10 cellular contexts compared by ENCODE assay signal in genomic region chr22:23389271-23390071, GRCh38.
"Had no signal": no experiment of that assay in that cellular context is flagged by ENCODE, and none has a peak within 500 bp of the region (broad histone marks: within the 10 kb centered on the region; RNA-seq: fewer than 3 reads in every experiment).

No MANE protein-coding gene starts in this region.

- H3K4me1 Mint-ChIP-seq: stimulated activated effector memory CD8-positive, alpha-beta T cell treated with anti-CD3 and anti-CD28 coated beads, Interleukin-12 subunit alpha, Interleukin-12 subunit beta, amount 100 ng/mL, for 72 hours had no signal

- DNase-seq: activated effector memory CD4-positive, alpha-beta T cell treated with Interleukin-2 at 50 U/mL for 16 hours; activated T-cell treated with anti-CD3 and anti-CD28 coated beads, Interleukin-2, amount 50 U/mL, for 1 hour; brain microvascular endothelial cell; dermis blood vessel endothelial cell; retina; thyroid gland; uterus had no signal

- H3K27ac Mint-ChIP-seq: activated naive CD8-positive, alpha-beta T cell; stimulated activated effector memory CD8-positive, alpha-beta T cell treated with anti-CD3 and anti-CD28 coated beads, Interleukin-12 subunit alpha, Interleukin-12 subunit beta, amount 100 ng/mL, for 72 hours had no signal

- H3K9me3 Mint-ChIP-seq: stimulated activated effector memory CD8-positive, alpha-beta T cell treated with anti-CD3 and anti-CD28 coated beads, Interleukin-12 subunit alpha, Interleukin-12 subunit beta, amount 100 ng/mL, for 72 hours had no signal

- H3K36me3 Mint-ChIP-seq: activated naive CD8-positive, alpha-beta T cell; stimulated activated effector memory CD8-positive, alpha-beta T cell treated with anti-CD3 and anti-CD28 coated beads, Interleukin-12 subunit alpha, Interleukin-12 subunit beta, amount 100 ng/mL, for 72 hours had no signal

- ATAC-seq: left lung; stimulated activated effector memory CD8-positive, alpha-beta T cell treated with anti-CD3 and anti-CD28 coated beads, Interleukin-12 subunit alpha, Interleukin-12 subunit beta, amount 100 ng/mL, for 72 hours had no signal

- H3K4me3 Mint-ChIP-seq: activated naive CD8-positive, alpha-beta T cell; stimulated activated effector memory CD8-positive, alpha-beta T cell treated with anti-CD3 and anti-CD28 coated beads, Interleukin-12 subunit alpha, Interleukin-12 subunit beta, amount 100 ng/mL, for 72 hours had no signal

- H3K27me3 Mint-ChIP-seq: activated naive CD8-positive, alpha-beta T cell had no signal
